In the genomic region with DNA sequence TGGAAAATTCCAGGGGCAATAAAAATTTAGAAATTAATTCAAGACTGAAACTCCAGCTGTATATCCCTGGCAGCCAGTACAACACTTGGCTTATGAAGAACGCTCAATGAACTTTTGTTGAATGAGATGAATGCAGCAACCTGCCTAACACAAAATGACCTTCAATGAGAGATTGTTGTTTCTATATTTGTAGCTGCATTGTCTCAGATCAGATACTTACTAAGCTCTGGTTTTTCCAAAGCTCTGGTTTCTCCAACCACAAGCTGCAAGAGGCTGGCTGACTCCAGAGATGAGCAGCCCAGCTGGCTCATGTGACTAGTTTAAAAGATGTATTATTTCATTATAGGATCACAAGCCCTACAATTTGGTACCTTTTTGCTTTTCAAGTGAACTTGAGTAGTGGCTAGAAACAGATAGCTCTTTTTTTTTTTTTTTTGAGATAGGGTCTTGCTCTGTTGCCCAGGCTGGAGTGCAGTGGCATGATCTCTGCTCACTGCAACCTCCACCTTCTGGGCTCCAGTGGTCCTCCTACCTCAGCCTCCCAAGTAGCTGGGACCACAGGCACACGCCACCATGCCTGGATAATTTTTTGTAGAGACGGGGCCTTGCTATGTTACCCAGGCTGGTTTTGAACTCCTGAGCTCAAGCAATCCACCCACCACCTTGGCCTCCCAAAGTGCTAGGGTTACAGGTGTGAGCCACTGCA, we compare ENCODE assay signal across 12 cellular contexts. TPM values are rescaled to one million over a fixed set of nuclear protein-coding genes. Genes with fewer than 3 reads are reported as not detected.
DNase-seq lines count a peak whose midpoint lies in the region; ATAC-seq and TF ChIP-seq lines count a peak whose summit lies in the region.
"Had no signal": no experiment of that assay in that cellular context is flagged by ENCODE, and none has a peak within 500 bp of the region (broad histone marks: within the 10 kb centered on the region; RNA-seq: fewer than 3 reads in every experiment).

No MANE protein-coding gene starts in this region.

- WGBS in GM23248 (ENCODE audit: low coverage in 1 of 2, low lambda C conversion rate in 2 of 2, missing lambda C conversion rate in 2 of 2), 2 experiments = 79 to 84% methylated on average over 3 of the region's 3 CpGs

- no peaks in the 10 kb centered on the region for H3K36me3 Mint-ChIP-seq in activated T-cell treated with anti-CD3 and anti-CD28 coated beads, Interleukin-2, amount 50 U/mL, for 24 hours (ENCODE audit: low read depth)

- ATAC-seq in SK-N-SH treated with all-trans-retinoic acid at 6 μM for 48 hours (peak; percentile 61), gastrocnemius medialis (no peak), HG03159 (IDR thresholded peaks at IDR 0.05; ENCODE audit: unreplicated experiment) (no peak), HG02981 (IDR thresholded peaks at IDR 0.05; ENCODE audit: unreplicated experiment) (no peak)

- H3K4me2 ChIP-seq in GM23248 (ENCODE audit: unreplicated experiment) (peak overlapping the region; percentile 3), OCI-LY7 (ENCODE audit: low read length) (no peak overlapping the region)

- POLR2A ChIA-PET in OCI-LY7 (lab: Charles Lee) = no interaction called here

- H3K4me1 ChIP-seq in GM23248 (ENCODE audit: insufficient read depth) = peaks cover 42% of the 10 kb centered on the region
- peaks cover 31 to 35% of the 10 kb centered on the region in 2 donors for H3K4me1 ChIP-seq in gastrocnemius medialis
- no peaks in the 10 kb centered on the region for H3K4me1 ChIP-seq in OCI-LY7 (ENCODE audit: insufficient read depth, low read length, poor library complexity, severe bottlenecking)

- TF ChIP-seq CTCF in fibroblast of the aortic adventitia (IDR thresholded peaks at IDR 0.05; ENCODE audit: insufficient read depth, low read length) (no peak), gastrocnemius medialis (IDR thresholded peaks at IDR 0.05 in 4 of 5, conservative IDR thresholded peaks at IDR 0.05 in 1 of 5) (no peak), OCI-LY7 (conservative IDR thresholded peaks at IDR 0.05; ENCODE audit: low read length) (no peak)

- CTCF ChIA-PET in OCI-LY7 (lab: Charles Lee; ENCODE audit: unreplicated experiment) = no interaction called here

- no peaks in the 10 kb centered on the region for H3K9me3 ChIP-seq in GM23248 (ENCODE audit: low read depth)
- no peaks in the 10 kb centered on the region for H3K9me3 ChIP-seq in gastrocnemius medialis
- H3K9me3 ChIP-seq in OCI-LY7 (ENCODE audit: low read length) = no peaks in the 10 kb centered on the region
- H3K9me3 ChIP-seq: breast epithelium had no signal

- H3K9ac ChIP-seq in GM23248 = peak overlapping the region; percentile 52

- in situ Hi-C loops in GM23248 (cut with MboI) (no loop called here), gastrocnemius medialis (cut with MboI; ENCODE audit: low sequenced_read_pairs in 4 of 4) (no loop called here)

- H3K4me3 ChIP-seq in GM23248 (no peak overlapping the region), fibroblast of the aortic adventitia (ENCODE audit: low read depth, low read length) (no peak overlapping the region), gastrocnemius medialis (no peak overlapping the region), OCI-LY7 (ENCODE audit: low read depth, low read length, poor library complexity, severe bottlenecking) (no peak overlapping the region)
- H3K4me3 ChIP-seq: breast epithelium had no signal

- H3K27me3 Mint-ChIP-seq in activated T-cell treated with anti-CD3 and anti-CD28 coated beads, Interleukin-2, amount 50 U/mL, for 24 hours = peaks cover 6% of the 10 kb centered on the region
- H3K27me3 Mint-ChIP-seq: CD4-positive, alpha-beta T cell had no signal

- H3K79me2 ChIP-seq in GM23248 (ENCODE audit: insufficient read depth) = peaks cover 62% of the 10 kb centered on the region
- no peaks in the 10 kb centered on the region for H3K79me2 ChIP-seq in OCI-LY7 (ENCODE audit: insufficient read depth, low read depth, low read length)

- H3K27ac Mint-ChIP-seq in activated T-cell treated with anti-CD3 and anti-CD28 coated beads, Interleukin-2, amount 50 U/mL, for 24 hours = no peak overlapping the region
- H3K27ac Mint-ChIP-seq: CD4-positive, alpha-beta T cell had no signal

- H3K27me3 ChIP-seq in GM23248 (replicated peaks; ENCODE audit: insufficient read depth) (no peaks in the 10 kb centered on the region), gastrocnemius medialis (no peaks in the 10 kb centered on the region)
- H3K27me3 ChIP-seq: breast epithelium had no signal

- no TSS peak for BruUV-seq in OCI-LY7 (replicated peaks; lab: Mats Ljungman, UMichigan)

- no peaks in the 10 kb centered on the region for H3K9me3 Mint-ChIP-seq in activated T-cell treated with anti-CD3 and anti-CD28 coated beads, Interleukin-2, amount 50 U/mL, for 24 hours
- H3K9me3 Mint-ChIP-seq: CD4-positive, alpha-beta T cell had no signal

- peaks cover 30% of the 10 kb centered on the region for H3F3A ChIP-seq in GM23248 (ENCODE audit: insufficient read depth)

- peak; percentile 67 for DNase-seq in GM23248
- peak; percentile 72 for DNase-seq in fibroblast of the aortic adventitia (ENCODE audit: low read depth)
- DNase-seq in gastrocnemius medialis = no peak
- no peak for DNase-seq in OCI-LY7 (ENCODE audit: low spot score)
- no peak for DNase-seq in activated T-cell treated with anti-CD3 and anti-CD28 coated beads, Interleukin-2, amount 50 U/mL, for 24 hours
- DNase-seq: CD4-positive, alpha-beta T cell; NCI-H1105; NCI-H526 treated with DMSO at 0.1 percent for 48 hours had no signal

- H4K20me1 ChIP-seq in GM23248 (ENCODE audit: insufficient read depth) (no peaks in the 10 kb centered on the region), OCI-LY7 (ENCODE audit: insufficient read depth, low read length) (no peaks in the 10 kb centered on the region)

- H3K4me1 Mint-ChIP-seq in activated T-cell treated with anti-CD3 and anti-CD28 coated beads, Interleukin-2, amount 50 U/mL, for 24 hours (ENCODE audit: low read depth) = peaks cover 10% of the 10 kb centered on the region

- H3K9me2 ChIP-seq in GM23248 (ENCODE audit: insufficient read depth) (no peaks in the 10 kb centered on the region), OCI-LY7 (ENCODE audit: insufficient read depth, low read length) (no peaks in the 10 kb centered on the region)

- TF ChIP-seq POLR2A in gastrocnemius medialis (IDR thresholded peaks at IDR 0.05) = no peak

- H3K36me3 ChIP-seq in GM23248 (ENCODE audit: low read depth) (no peaks in the 10 kb centered on the region), gastrocnemius medialis (no peaks in the 10 kb centered on the region), OCI-LY7 (ENCODE audit: insufficient read depth, low read length) (no peaks in the 10 kb centered on the region)
- H3K36me3 ChIP-seq: breast epithelium had no signal

- peak overlapping the region; percentile 54 for H3K27ac ChIP-seq in GM23248
- peak overlapping the region; percentile 57 to 69 (median 64) for H3K27ac ChIP-seq in gastrocnemius medialis
- no peak overlapping the region for H3K27ac ChIP-seq in OCI-LY7 (ENCODE audit: low read depth, low read length, poor library complexity, severe bottlenecking)

- no peak overlapping the region for H3K4me3 Mint-ChIP-seq in activated T-cell treated with anti-CD3 and anti-CD28 coated beads, Interleukin-2, amount 50 U/mL, for 24 hours
- H3K4me3 Mint-ChIP-seq: CD4-positive, alpha-beta T cell had no signal

- H2AFZ ChIP-seq in GM23248 (no peak overlapping the region), OCI-LY7 (ENCODE audit: low read length) (no peak overlapping the region)

- intact Hi-C loops in gastrocnemius medialis (cut with DNase I; ENCODE audit: low total_unique reads) (no loop called here), OCI-LY7 (cut with micrococcal nuclease; ENCODE audit: unreplicated experiment) (no loop called here)

TF ChIP-seq in SK-N-SH treated with all-trans-retinoic acid at 6 μM for 48 hours, 23 proteins besides CTCF, POLR2A, EP300 and RAD21:
- TF ChIP-seq ARNTL (CRISPR knock-in tag; IDR thresholded peaks at IDR 0.05; ENCODE audit: borderline replicate concordance, low read depth) (no peak), BACH2 (CRISPR knock-in tag; IDR thresholded peaks at IDR 0.05; ENCODE audit: borderline replicate concordance) (no peak), ZNF8 (CRISPR knock-in tag; IDR thresholded peaks at IDR 0.05) (no peak), OSR1 (CRISPR knock-in tag; IDR thresholded peaks at IDR 0.05) (no peak), ZFP3 (CRISPR knock-in tag; IDR thresholded peaks at IDR 0.05) (no peak)
TF ChIP-seq in SK-N-SH treated with all-trans-retinoic acid at 6 μM for 48 hours: peak in this region for 0.

RNA-seq across cellular contexts. Expression of a gene that starts 57.4 kb away (rescaled TPM):
- total RNA-seq in GM23248 (2014; rRNA removed; shearing (Covaris generic)) = 18.0 and 29.8 TPM in 2 replicates
- polyA plus RNA-seq in GM23248 (2016; fragmentation: Nextera tagmentation; extraction: Ambion mirVana) = 37.9 and 38.7 TPM in 2 replicates
- total RNA-seq in fibroblast of the aortic adventitia (ENCODE audit: low replicate concordance) = 28.6 and 83.3 TPM in 2 replicates
- 1 to 10 TPM; 2.2 to 7.6 (median 6.2) TPM for total RNA-seq in gastrocnemius medialis
- 24.8 and 34.9 TPM in 2 replicates for total RNA-seq in OCI-LY7 (2014; rRNA removed; shearing (Covaris generic))
- 29.3 and 62.7 TPM in 2 replicates for total RNA-seq in OCI-LY7 (2022)

Comparison
In these comparisons a context has a peak if more than half of its experiments do, and no peak if none do; other contexts are left out.
1. DNase-seq: peak in GM23248 (single experiment) and fibroblast of the aortic adventitia (single experiment); none in gastrocnemius medialis (0 of 2), OCI-LY7 (single experiment) and activated T-cell treated with anti-CD3 and anti-CD28 coated beads, Interleukin-2, amount 50 U/mL, for 24 hours (single experiment).